In the genomic region with DNA sequence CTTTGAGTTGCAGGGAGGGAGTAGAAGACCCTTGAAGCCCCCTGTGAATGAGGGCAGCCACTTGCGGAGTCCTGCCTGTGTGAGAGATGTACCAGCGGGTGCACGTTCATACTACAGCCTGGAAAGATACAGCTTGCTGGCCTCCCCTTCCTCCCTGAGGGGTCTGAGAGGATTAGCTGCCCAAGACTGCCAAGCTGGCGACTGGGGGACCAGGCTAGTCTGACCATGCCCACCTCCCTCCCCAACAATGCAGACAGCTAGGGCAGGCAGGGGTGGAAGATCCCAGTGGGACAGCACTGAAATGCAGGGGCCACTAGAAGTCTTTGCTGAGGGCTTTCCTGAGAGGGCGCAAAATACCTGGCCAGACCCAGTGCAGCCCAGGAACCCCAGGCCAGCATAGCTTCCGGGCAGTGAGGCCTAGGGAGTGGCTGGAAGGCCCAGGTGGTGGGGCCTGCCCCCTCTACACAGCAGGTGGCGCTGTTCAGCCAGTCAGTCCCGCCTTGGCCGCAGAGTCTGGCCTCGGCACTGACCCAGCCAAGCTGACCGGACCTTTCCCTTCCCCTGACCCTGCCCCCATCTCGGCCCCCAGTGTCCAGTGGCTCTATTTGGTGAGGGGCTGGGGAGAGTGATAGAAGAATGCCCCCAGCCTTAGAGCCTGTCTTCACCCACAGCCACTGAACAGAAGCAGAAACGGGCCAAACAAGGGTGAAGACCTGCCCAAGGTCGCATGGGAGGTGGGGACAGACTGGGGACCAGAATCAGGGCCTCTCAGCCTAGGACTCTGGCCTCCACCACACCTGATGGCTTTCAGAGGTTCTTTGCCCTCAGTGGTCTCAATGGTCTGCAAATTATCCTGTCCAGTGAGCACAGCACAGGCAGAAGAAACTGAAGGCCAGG, we compare ENCODE assay signal across 1 cellular context.
TF ChIP-seq lines count a peak whose summit lies in the region.

No MANE protein-coding gene starts in this region.

TF ChIP-seq in K562, 482 proteins besides CTCF, POLR2A, EP300 and RAD21 (continued from another document):
- TF ChIP-seq, protein P1, sequence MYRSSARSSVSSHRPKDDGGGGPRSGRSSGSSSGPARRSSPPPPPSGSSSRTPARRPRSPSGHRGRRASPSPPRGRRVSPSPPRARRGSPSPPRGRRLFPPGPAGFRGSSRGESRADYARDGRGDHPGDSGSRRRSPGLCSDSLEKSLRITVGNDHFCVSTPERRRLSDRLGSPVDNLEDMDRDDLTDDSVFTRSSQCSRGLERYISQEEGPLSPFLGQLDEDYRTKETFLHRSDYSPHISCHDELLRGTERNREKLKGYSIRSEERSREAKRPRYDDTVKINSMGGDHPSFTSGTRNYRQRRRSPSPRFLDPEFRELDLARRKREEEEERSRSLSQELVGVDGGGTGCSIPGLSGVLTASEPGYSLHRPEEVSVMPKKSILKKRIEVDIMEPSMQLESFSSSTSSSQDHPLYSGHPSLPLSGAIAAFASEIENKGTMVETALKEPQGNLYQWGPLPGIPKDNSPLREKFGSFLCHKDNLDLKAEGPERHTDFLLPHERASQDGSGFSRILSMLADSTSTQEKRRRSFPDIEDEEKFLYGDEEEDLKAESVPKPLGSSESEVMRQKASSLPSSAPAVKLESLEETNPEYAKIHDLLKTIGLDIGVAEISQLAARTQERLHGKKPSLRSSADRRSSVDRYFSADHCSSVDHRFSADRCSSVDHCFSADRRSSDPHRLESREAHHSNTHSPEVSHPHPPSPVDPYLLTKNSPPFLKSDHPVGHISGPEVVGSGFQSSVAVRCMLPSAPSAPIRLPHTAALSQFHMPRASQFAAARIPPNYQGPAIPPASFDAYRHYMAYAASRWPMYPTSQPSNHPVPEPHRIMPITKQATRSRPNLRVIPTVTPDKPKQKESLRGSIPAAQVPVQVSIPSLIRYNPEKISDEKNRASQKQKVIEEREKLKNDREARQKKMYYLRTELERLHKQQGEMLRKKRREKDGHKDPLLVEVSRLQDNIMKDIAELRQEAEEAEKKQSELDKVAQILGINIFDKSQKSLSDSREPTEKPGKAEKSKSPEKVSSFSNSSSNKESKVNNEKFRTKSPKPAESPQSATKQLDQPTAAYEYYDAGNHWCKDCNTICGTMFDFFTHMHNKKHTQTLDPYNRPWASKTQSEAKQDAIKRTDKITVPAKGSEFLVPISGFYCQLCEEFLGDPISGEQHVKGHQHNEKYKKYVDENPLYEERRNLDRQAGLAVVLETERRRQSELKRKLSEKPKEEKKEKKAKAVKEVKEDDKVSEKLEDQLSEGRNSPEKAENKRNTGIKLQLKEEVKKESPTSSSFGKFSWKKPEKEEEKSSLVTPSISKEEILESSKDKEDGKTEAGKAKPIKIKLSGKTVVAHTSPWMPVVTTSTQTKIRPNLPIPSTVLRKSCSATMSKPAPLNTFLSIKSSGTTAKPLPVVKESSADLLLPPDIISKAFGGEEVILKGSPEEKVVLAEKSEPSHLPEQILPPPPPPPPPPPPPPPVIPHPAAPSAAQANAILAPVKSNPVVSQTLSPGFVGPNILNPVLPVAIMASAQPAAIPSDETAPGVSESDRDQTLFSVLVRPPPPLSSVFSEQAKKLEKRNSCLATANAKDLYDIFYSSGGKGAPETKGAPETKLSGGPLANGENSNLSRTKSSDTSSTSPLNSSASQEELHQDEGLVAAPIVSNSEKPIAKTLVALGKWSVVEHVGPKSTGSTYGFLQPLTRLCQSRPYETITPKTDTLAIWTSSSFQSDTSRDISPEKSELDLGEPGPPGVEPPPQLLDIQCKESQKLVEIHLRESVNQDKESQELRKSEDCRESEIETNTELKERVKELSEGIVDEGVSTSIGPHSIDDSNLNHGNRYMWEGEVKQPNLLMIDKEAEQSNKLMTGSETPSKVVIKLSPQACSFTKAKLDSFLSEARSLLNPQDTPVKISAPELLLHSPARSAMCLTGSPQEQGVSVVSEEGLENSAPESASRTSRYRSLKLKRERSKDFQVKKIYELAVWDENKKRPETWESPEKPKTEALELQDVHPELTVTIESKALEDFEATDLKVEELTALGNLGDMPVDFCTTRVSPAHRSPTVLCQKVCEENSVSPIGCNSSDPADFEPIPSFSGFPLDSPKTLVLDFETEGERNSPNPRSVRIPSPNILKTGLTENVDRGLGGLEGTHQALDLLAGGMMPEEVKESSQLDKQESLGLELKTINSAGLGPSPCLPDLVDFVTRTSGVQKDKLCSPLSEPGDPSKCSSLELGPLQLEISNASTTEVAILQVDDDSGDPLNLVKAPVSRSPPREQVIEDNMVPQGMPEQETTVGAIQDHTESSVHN (IDR thresholded peaks at IDR 0.05; ENCODE audit: borderline replicate concordance in 1 of 2, low read depth in 1 of 2) = no peak
- TF ChIP-seq CHD1 (IDR thresholded peaks at IDR 0.05; ENCODE audit: low read length) (no peak), CEBPB (tag; IDR thresholded peaks at IDR 0.05) (no peak), BRF1 (IDR thresholded peaks at IDR 0.05; ENCODE audit: borderline replicate concordance, extremely low read depth, insufficient read length) (no peak), FIP1L1 (IDR thresholded peaks at IDR 0.05; ENCODE audit: low read depth, low read length, poor library complexity, severe bottlenecking) (no peak), ZC3H11A (IDR thresholded peaks at IDR 0.05; ENCODE audit: low read depth, low read length) (no peak), NCOA6 (IDR thresholded peaks at IDR 0.05) (no peak), ZKSCAN3 (CRISPR knock-in tag; IDR thresholded peaks at IDR 0.05) (no peak), PCBP1 (IDR thresholded peaks at IDR 0.05; ENCODE audit: low read depth, low read length, poor library complexity, severe bottlenecking) (no peak), PTRF (tag; IDR thresholded peaks at IDR 0.05) (no peak), NR3C1 (CRISPR knock-in tag; IDR thresholded peaks at IDR 0.05) (no peak), NFE2 (IDR thresholded peaks at IDR 0.05; ENCODE audit: low read depth) (no peak), KAT7 (CRISPR knock-in tag; IDR thresholded peaks at IDR 0.05; ENCODE audit: borderline replicate concordance) (no peak), MECOM (CRISPR knock-in tag; IDR thresholded peaks at IDR 0.05) (no peak), CBFA2T3 (IDR thresholded peaks at IDR 0.05) (peak; percentile 16; the same call in 1 of the 2 replicates), NCOR1 (IDR thresholded peaks at IDR 0.05) (no peak), BRD9 (IDR thresholded peaks at IDR 0.05; ENCODE audit: low read depth, partially characterized antibody) (peak; percentile 49), XRCC5 (IDR thresholded peaks at IDR 0.05; ENCODE audit: low read depth, low read length) (peak; percentile 75; the same call in 1 of the 2 replicates), SMAD1 (IDR thresholded peaks at IDR 0.05; ENCODE audit: low read depth, low read length, partially characterized antibody) (no peak), ZFX (CRISPR knock-in tag; IDR thresholded peaks at IDR 0.05) (peak; percentile 96), NFIC (IDR thresholded peaks at IDR 0.05) (peak; percentile 59; the same call in 1 of the 2 replicates), CBX3 (IDR thresholded peaks at IDR 0.05; ENCODE audit: borderline replicate concordance in 1 of 2, low read length in 2 of 2) (no peak), ADNP (tag; IDR thresholded peaks at IDR 0.05) (no peak), ZNF764 (CRISPR knock-in tag; IDR thresholded peaks at IDR 0.05; ENCODE audit: low read depth) (no peak), CBX2 (IDR thresholded peaks at IDR 0.05; ENCODE audit: insufficient read depth, low read length, poor library complexity, severe bottlenecking) (no peak), ZC3H4 (CRISPR knock-in tag; IDR thresholded peaks at IDR 0.05; ENCODE audit: borderline replicate concordance) (no peak; the same call in 1 of the 2 replicates), MYNN (IDR thresholded peaks at IDR 0.05) (0 out of 2 replicates have a peak, but pooled peaks have one; percentile 49), MYNN (CRISPR knock-in tag; IDR thresholded peaks at IDR 0.05) (no peak), CREM (IDR thresholded peaks at IDR 0.05; ENCODE audit: low read depth) (peak; percentile 49), POLR2H (tag; IDR thresholded peaks at IDR 0.05; ENCODE audit: low read depth) (no peak), ZNF165 (CRISPR knock-in tag; IDR thresholded peaks at IDR 0.05; ENCODE audit: borderline replicate concordance) (no peak), ZNF583 (CRISPR knock-in tag; IDR thresholded peaks at IDR 0.05) (no peak)
- TF ChIP-seq, protein P2, sequence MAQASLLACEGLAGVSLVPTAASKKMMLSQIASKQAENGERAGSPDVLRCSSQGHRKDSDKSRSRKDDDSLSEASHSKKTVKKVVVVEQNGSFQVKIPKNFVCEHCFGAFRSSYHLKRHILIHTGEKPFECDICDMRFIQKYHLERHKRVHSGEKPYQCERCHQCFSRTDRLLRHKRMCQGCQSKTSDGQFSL (CRISPR knock-in tag; IDR thresholded peaks at IDR 0.05) = 0 out of 2 replicates have a peak, but pooled peaks have one; percentile 34
- TF ChIP-seq, protein P2 (tag; IDR thresholded peaks at IDR 0.05) = no peak
- TF ChIP-seq, protein P3, sequence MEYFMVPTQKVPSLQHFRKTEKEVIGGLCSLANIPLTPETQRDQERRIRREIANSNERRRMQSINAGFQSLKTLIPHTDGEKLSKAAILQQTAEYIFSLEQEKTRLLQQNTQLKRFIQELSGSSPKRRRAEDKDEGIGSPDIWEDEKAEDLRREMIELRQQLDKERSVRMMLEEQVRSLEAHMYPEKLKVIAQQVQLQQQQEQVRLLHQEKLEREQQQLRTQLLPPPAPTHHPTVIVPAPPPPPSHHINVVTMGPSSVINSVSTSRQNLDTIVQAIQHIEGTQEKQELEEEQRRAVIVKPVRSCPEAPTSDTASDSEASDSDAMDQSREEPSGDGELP (CRISPR knock-in tag; IDR thresholded peaks at IDR 0.05; ENCODE audit: borderline replicate concordance) = peak; percentile 93
- TF ChIP-seq, protein P4, sequence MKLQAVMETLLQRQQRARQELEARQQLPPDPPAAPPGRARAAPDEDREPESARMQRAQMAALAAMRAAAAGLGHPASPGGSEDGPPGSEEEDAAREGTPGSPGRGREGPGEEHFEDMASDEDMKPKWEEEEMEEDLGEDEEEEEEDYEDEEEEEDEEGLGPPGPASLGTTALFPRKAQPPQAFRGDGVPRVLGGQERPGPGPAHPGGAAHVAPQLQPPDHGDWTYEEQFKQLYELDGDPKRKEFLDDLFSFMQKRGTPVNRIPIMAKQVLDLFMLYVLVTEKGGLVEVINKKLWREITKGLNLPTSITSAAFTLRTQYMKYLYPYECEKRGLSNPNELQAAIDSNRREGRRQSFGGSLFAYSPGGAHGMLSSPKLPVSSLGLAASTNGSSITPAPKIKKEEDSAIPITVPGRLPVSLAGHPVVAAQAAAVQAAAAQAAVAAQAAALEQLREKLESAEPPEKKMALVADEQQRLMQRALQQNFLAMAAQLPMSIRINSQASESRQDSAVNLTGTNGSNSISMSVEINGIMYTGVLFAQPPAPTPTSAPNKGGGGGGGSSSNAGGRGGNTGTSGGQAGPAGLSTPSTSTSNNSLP (IDR thresholded peaks at IDR 0.05; ENCODE audit: borderline replicate concordance, low read depth, low read length) = no peak
- TF ChIP-seq, protein P5, sequence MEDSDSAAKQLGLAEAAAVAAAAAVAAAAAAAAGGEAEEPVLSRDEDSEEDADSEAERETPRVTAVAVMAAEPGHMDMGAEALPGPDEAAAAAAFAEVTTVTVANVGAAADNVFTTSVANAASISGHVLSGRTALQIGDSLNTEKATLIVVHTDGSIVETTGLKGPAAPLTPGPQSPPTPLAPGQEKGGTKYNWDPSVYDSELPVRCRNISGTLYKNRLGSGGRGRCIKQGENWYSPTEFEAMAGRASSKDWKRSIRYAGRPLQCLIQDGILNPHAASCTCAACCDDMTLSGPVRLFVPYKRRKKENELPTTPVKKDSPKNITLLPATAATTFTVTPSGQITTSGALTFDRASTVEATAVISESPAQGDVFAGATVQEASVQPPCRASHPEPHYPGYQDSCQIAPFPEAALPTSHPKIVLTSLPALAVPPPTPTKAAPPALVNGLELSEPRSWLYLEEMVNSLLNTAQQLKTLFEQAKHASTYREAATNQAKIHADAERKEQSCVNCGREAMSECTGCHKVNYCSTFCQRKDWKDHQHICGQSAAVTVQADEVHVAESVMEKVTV (CRISPR knock-in tag; IDR thresholded peaks at IDR 0.05) = peak; percentile 83
- TF ChIP-seq, protein P6, sequence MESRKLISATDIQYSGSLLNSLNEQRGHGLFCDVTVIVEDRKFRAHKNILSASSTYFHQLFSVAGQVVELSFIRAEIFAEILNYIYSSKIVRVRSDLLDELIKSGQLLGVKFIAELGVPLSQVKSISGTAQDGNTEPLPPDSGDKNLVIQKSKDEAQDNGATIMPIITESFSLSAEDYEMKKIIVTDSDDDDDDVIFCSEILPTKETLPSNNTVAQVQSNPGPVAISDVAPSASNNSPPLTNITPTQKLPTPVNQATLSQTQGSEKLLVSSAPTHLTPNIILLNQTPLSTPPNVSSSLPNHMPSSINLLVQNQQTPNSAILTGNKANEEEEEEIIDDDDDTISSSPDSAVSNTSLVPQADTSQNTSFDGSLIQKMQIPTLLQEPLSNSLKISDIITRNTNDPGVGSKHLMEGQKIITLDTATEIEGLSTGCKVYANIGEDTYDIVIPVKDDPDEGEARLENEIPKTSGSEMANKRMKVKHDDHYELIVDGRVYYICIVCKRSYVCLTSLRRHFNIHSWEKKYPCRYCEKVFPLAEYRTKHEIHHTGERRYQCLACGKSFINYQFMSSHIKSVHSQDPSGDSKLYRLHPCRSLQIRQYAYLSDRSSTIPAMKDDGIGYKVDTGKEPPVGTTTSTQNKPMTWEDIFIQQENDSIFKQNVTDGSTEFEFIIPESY (CRISPR knock-in tag; IDR thresholded peaks at IDR 0.05) = 0 out of 2 replicates have a peak, but pooled peaks have one; percentile 0
